20 cellular contexts compared by ENCODE assay signal in the genomic region with DNA sequence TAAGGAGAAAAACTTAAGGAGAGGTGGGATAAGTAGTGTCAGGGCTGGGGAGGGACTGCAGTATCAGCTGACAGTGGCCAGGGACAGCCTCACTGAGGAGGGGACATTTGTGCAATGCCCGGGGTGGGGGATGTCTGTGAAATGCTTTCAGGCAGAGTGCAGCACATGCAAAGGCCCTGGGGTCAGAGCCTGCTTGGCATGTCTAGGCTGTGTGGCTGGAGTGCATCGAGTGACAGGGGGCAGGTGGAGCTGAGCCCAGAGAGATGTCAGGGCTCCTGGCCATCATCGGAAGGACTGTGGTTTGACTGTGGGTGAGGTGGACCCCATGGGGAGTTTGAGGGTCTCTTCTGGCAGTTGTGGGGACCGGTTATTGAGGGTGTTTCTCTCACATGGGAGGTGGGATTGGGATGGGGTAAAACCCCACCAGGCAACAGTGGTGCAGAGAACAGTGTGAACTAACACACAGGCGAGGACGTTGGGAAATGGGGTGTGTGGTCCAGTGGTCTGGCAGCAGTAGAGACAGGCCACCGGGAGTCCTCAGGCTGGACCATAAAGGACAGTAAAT.
"Had no signal": no experiment of that assay in that cellular context is flagged by ENCODE, and none has a peak within 500 bp of the region (broad histone marks: within the 10 kb centered on the region; RNA-seq: fewer than 3 reads in every experiment).

No MANE protein-coding gene starts in this region.

- H3K36me3 ChIP-seq: lower lobe of right lung, vagina had no signal

- H3K27me3 ChIP-seq: dorsolateral prefrontal cortex, suprapubic skin, vagina had no signal

- DNase-seq: effector CD4-positive, alpha-beta T cell; head of caudate nucleus; left ventricle myocardium superior; lower lobe of right lung; naive thymus-derived CD8-positive, alpha-beta T cell; psoas muscle; stimulated activated CD4-positive, alpha-beta T cell treated with anti-CD3 and anti-CD28 coated beads, Interleukin-15, amount 100 ng/mL, for 24 hours; stimulated activated CD4-positive, alpha-beta T cell treated with anti-CD3 and anti-CD28 coated beads, Interleukin-2, amount 100 ng/mL, for 48 hours; stimulated activated CD8-positive, alpha-beta memory T cell treated with anti-CD3 and anti-CD28 coated beads, Interleukin-4, amount 100 ng/mL, for 48 hours; stimulated activated naive CD4-positive, alpha-beta T cell; stimulated activated naive CD8-positive, alpha-beta T cell treated with anti-CD3 and anti-CD28 coated beads, Interleukin-15, amount 100 ng/mL, for 72 hours; trophoblast cell had no signal

- FAIRE-seq: colon, frontal cortex, keratinocyte had no signal

- H3K9me3 ChIP-seq: lower lobe of right lung, psoas muscle, suprapubic skin, vagina had no signal

- H3K4me1 ChIP-seq: lower lobe of right lung, psoas muscle had no signal

- H3K27ac ChIP-seq: dorsolateral prefrontal cortex, lower lobe of right lung, psoas muscle, skin epidermis, suprapubic skin, vagina had no signal

- H3K4me3 ChIP-seq: dorsolateral prefrontal cortex, lower lobe of right lung, psoas muscle, skin epidermis, suprapubic skin, vagina had no signal

- ATAC-seq: left ventricle myocardium superior; lower lobe of right lung; naive thymus-derived CD8-positive, alpha-beta T cell; psoas muscle; right cardiac atrium; stimulated activated naive CD8-positive, alpha-beta T cell treated with anti-CD3 and anti-CD28 coated beads, Interleukin-15, amount 100 ng/mL, for 72 hours had no signal
